In the genomic region with DNA sequence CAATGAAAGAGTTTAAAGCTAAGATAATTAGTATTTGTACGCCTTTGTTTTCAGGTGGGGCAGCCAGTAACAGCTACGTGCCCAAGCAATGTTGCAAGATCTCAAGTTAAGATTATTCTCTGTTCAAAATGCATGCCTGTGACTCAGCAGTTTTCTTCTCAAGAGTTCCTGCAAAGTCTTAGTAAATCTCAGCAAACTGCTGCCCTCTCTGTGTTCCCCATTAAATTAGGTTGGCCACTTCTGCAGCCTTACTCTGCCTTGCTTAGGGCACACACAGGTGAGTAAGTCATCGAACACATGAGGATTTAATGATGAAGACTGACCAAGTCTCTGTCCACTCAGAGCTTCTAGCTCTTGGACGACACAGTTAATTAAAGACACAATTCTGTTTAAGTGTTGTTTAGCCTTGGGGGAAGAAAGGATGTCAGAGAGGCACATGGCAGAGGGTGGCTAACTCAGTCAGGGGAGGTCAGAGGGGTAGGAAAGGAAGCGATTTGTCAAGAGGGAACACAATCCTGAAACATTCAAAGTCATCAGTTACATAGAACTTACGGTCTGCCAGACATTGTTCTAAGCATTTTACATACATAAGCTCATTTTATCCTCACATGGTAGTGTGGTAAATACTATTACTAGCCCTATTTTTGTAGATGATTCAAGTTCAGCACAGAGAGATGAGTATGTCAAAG, we compare ENCODE assay signal across 11 cellular contexts. TPM values are rescaled to one million over a fixed set of nuclear protein-coding genes. Genes with fewer than 3 reads are reported as not detected.
A peak's percentile ranks its signal among the peaks of the same experiment; 100 is the strongest.
DNase-seq lines count a peak whose midpoint lies in the region; ATAC-seq and TF ChIP-seq lines count a peak whose summit lies in the region.
"Had no signal": no experiment of that assay in that cellular context is flagged by ENCODE, and none has a peak within 500 bp of the region (broad histone marks: within the 10 kb centered on the region; RNA-seq: fewer than 3 reads in every experiment).

No MANE protein-coding gene starts in this region.

- TF ChIP-seq POLR2A in esophagus muscularis mucosa (IDR thresholded peaks at IDR 0.05; ENCODE audit: low read depth) = no peak
- TF ChIP-seq POLR2A in gastroesophageal sphincter (IDR thresholded peaks at IDR 0.05) = no peak

- TF ChIP-seq EP300 in esophagus muscularis mucosa (IDR thresholded peaks at IDR 0.05) = no peak
- TF ChIP-seq EP300 in gastroesophageal sphincter (IDR thresholded peaks at IDR 0.05) = no peak

- H3K79me2 ChIP-seq in GM23248 (ENCODE audit: insufficient read depth) (no peaks in the 10 kb centered on the region), osteoblast (ENCODE audit: insufficient read depth, low read length) (no peaks in the 10 kb centered on the region)

- TF ChIP-seq CTCF in esophagus muscularis mucosa (IDR thresholded peaks at IDR 0.05) (no peak), osteoblast (IDR thresholded peaks at IDR 0.05; ENCODE audit: extremely low read depth, low read depth, low read length) (no peak), GM13977 (IDR thresholded peaks at IDR 0.05; ENCODE audit: extremely low read depth, insufficient read depth, missing control alignments) (no peak), gastroesophageal sphincter (IDR thresholded peaks at IDR 0.05) (no peak)

- H3K27me3 ChIP-seq in GM23248 (replicated peaks; ENCODE audit: insufficient read depth) (peaks cover 3% of the 10 kb centered on the region), esophagus muscularis mucosa (no peaks in the 10 kb centered on the region), osteoblast (ENCODE audit: insufficient read depth, low read length) (peaks cover under 1% of the 10 kb centered on the region), gastroesophageal sphincter (peaks cover 45% of the 10 kb centered on the region)

- WGBS in GM23248 (ENCODE audit: low coverage in 1 of 2, low lambda C conversion rate in 2 of 2, missing lambda C conversion rate in 2 of 2), 2 experiments = 67 to 72% methylated on average over 6 of the region's 6 CpGs
- 65% methylated on average over 6 of the region's 6 CpGs for WGBS in esophagus muscularis mucosa
- WGBS in gastroesophageal sphincter (ENCODE audit: low coverage in 1 of 2), 2 donors = 63% methylated on average over 4 to 6 of the region's 6 CpGs

- H3F3A ChIP-seq in GM23248 (ENCODE audit: insufficient read depth) = peaks cover 15% of the 10 kb centered on the region; the same call in 1 of the 2 replicates

- H3K9me2 ChIP-seq in GM23248 (ENCODE audit: insufficient read depth) = no peaks in the 10 kb centered on the region

- H3K4me1 ChIP-seq in GM23248 (ENCODE audit: insufficient read depth) (peaks cover 30% of the 10 kb centered on the region), esophagus muscularis mucosa (peaks cover 0 to 5% (median 0%) of the 10 kb centered on the region in 4 donors), osteoblast (ENCODE audit: insufficient read depth, low read length) (peaks cover 13% of the 10 kb centered on the region), gastroesophageal sphincter (no peaks in the 10 kb centered on the region)

- no peak for ATAC-seq in GM21529 (IDR thresholded peaks at IDR 0.05; ENCODE audit: unreplicated experiment)
- ATAC-seq in gastroesophageal sphincter = no peak
- ATAC-seq in HG03175 (IDR thresholded peaks at IDR 0.05; ENCODE audit: unreplicated experiment) = no peak
- ATAC-seq: left colon had no signal

- H2AFZ ChIP-seq in GM23248 (0 out of 2 replicates have a peak overlapping the region, but pooled peaks have one; percentile 25), osteoblast (ENCODE audit: low read length) (peak overlapping the region; percentile 28)

- in situ Hi-C loops in GM23248 (cut with MboI) = no loop called here
- in situ Hi-C loops in GM13977 (cut with MboI; ENCODE audit: low pct_unique_long_range_greater_than_20kb, low sequenced_read_pairs, unreplicated experiment) = no loop called here

- intact Hi-C loops in esophagus muscularis mucosa (cut with DNase I) = no loop called here

- H4K20me1 ChIP-seq in GM23248 (ENCODE audit: insufficient read depth) = no peaks in the 10 kb centered on the region
- no peaks in the 10 kb centered on the region for H4K20me1 ChIP-seq in osteoblast (ENCODE audit: insufficient read depth, low read length)

- H3K4me2 ChIP-seq in GM23248 (ENCODE audit: unreplicated experiment) (no peak overlapping the region), osteoblast (ENCODE audit: insufficient read depth, low read length) (peak overlapping the region; percentile 20)

- H3K27ac ChIP-seq in GM23248 = no peak overlapping the region
- no peak overlapping the region for H3K27ac ChIP-seq in esophagus muscularis mucosa (replicated peaks in 1 of 4)
- H3K27ac ChIP-seq in osteoblast (ENCODE audit: low read depth, low read length) = no peak overlapping the region
- no peak overlapping the region for H3K27ac ChIP-seq in gastroesophageal sphincter

- H3K4me3 ChIP-seq in GM23248 = no peak overlapping the region
- H3K4me3 ChIP-seq in esophagus muscularis mucosa = no peak overlapping the region
- no peak overlapping the region for H3K4me3 ChIP-seq in osteoblast (ENCODE audit: insufficient read depth, low read length)
- no peak overlapping the region for H3K4me3 ChIP-seq in gastroesophageal sphincter

- no peak overlapping the region for H3K9ac ChIP-seq in GM23248

- H3K9me3 ChIP-seq in GM23248 (ENCODE audit: low read depth) (no peaks in the 10 kb centered on the region), esophagus muscularis mucosa (no peaks in the 10 kb centered on the region), osteoblast (ENCODE audit: low read depth, low read length) (no peaks in the 10 kb centered on the region), gastroesophageal sphincter (no peaks in the 10 kb centered on the region)

- H3K36me3 ChIP-seq in GM23248 (ENCODE audit: low read depth) (no peaks in the 10 kb centered on the region), esophagus muscularis mucosa (no peaks in the 10 kb centered on the region), osteoblast (ENCODE audit: insufficient read depth, low read length) (no peaks in the 10 kb centered on the region), gastroesophageal sphincter (no peaks in the 10 kb centered on the region)

- DNase-seq in GM23248 = peak; percentile 72
- peak; percentile 17 for DNase-seq in NCI-H82 treated with DMSO at 0.1 percent for 48 hours (lab: John Stamatoyannopoulos, UW; ENCODE audit: unreplicated experiment)
- DNase-seq in esophagus muscularis mucosa (ENCODE audit: extremely low spot score) = peak; percentile 29
- DNase-seq in osteoblast (ENCODE audit: insufficient read length, low spot score, missing footprints) = no peak
- no peak for DNase-seq in GM13977 (ENCODE audit: low spot score)
- DNase-seq: activated CD4-positive, alpha-beta memory T cell treated with anti-CD3 and anti-CD28 coated beads for 36 hours; left colon; substantia nigra had no signal

RNA-seq across cellular contexts. Expression of a gene that starts 20.2 kb away (rescaled TPM):
- total RNA-seq in GM23248 (2014; rRNA removed; shearing (Covaris generic)) = 3.8 and 6.2 TPM in 2 replicates
- 5.3 and 5.9 TPM in 2 replicates for polyA plus RNA-seq in GM23248 (2016; fragmentation: Nextera tagmentation; extraction: Ambion mirVana)
- 1 to 10 TPM; 4.0 to 5.0 (median 4.4) TPM for total RNA-seq in esophagus muscularis mucosa
- total RNA-seq in osteoblast = 5.4 and 7.4 TPM in 2 replicates
- total RNA-seq in gastroesophageal sphincter = 1 to 10 TPM; 3.4 to 5.5 (median 4.7) TPM

Comparison
In these comparisons a context has a peak if more than half of its experiments do, and no peak if none do; other contexts are left out.
1. DNase-seq: peak in GM23248 (single experiment), NCI-H82 treated with DMSO at 0.1 percent for 48 hours (single experiment) and esophagus muscularis mucosa (single experiment); none in osteoblast (single experiment) and GM13977 (single experiment).